ENCODE assay signal across 13 cellular contexts in the genomic region with DNA sequence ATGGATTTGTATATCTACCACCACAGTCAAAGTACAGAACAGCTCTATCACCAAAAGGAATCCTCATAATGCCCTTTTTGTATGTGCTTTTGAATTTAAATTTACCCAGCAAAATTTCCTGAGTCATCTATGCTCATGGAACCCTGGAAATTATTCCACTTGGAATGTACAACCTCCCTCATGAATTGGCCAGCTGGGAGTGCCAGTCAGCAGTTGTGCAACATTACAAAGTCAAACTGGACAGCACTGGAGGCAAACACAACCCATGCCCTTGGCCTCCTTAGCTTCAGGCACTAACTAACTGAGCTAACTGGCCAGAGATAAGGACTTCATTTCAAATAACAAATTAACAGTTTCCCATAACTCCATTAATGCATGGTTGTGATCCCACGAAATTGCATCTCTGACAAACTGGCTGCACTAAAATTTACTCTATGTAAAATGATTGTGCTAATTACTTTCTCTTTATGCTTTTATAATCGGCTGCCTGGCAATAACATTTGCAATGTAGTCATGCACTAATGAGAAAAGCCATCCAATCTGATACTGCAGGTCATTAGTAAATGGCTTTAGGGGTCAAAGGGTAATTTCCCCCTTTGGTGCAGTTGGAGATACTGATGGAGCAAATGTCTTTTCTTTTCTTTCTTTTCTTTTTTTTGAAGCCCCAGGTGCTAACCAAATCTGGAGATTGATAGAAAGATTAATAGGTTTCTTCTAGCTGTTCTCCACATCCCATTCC.
"Had no signal": no experiment of that assay in that cellular context is flagged by ENCODE, and none has a peak within 500 bp of the region (broad histone marks: within the 10 kb centered on the region; RNA-seq: fewer than 3 reads in every experiment).

No MANE protein-coding gene starts in this region.

- H3K9me3 Mint-ChIP-seq: activated naive CD4-positive, alpha-beta T cell treated with anti-CD3 and anti-CD28 coated beads for 36 hours; activated T-helper 17 cell treated with anti-CD3 and anti-CD28 coated beads, Interleukin-2, amount 50 U/mL, for 72 hours had no signal

- H3K36me3 ChIP-seq: colonic mucosa, gastrocnemius medialis, ovary, tibial artery had no signal

- H3K4me3 Mint-ChIP-seq: activated naive CD4-positive, alpha-beta T cell treated with anti-CD3 and anti-CD28 coated beads for 36 hours; activated T-helper 17 cell treated with anti-CD3 and anti-CD28 coated beads, Interleukin-2, amount 50 U/mL, for 72 hours; memory B cell; stimulated activated memory B cell treated with anti-CD40 and anti-IgM and Interleukin-4, amounts not matched to agents 10 μg/mL and 1 μg/mL and 100 μg/mL, for 72 hours had no signal

- H3K27ac ChIP-seq: colonic mucosa, gastrocnemius medialis, ovary, tibial artery had no signal

- H3K4me3 ChIP-seq: colonic mucosa, gastrocnemius medialis, ovary, tibial artery had no signal

- H3K4me1 Mint-ChIP-seq: activated T-helper 17 cell treated with anti-CD3 and anti-CD28 coated beads, Interleukin-2, amount 50 U/mL, for 72 hours; stimulated activated memory B cell treated with anti-CD40 and anti-IgM and Interleukin-4, amounts not matched to agents 10 μg/mL and 1 μg/mL and 100 μg/mL, for 72 hours had no signal

- H3K36me3 Mint-ChIP-seq: memory B cell; stimulated activated memory B cell treated with anti-CD40 and anti-IgM and Interleukin-4, amounts not matched to agents 10 μg/mL and 1 μg/mL and 100 μg/mL, for 72 hours had no signal

- H3K4me1 ChIP-seq: colonic mucosa, gastrocnemius medialis, tibial artery had no signal

- H3K27ac Mint-ChIP-seq: activated naive CD4-positive, alpha-beta T cell treated with anti-CD3 and anti-CD28 coated beads for 36 hours; activated T-helper 17 cell treated with anti-CD3 and anti-CD28 coated beads, Interleukin-2, amount 50 U/mL, for 72 hours; memory B cell; stimulated activated memory B cell treated with anti-CD40 and anti-IgM and Interleukin-4, amounts not matched to agents 10 μg/mL and 1 μg/mL and 100 μg/mL, for 72 hours had no signal

- H3K27me3 Mint-ChIP-seq: stimulated activated memory B cell treated with anti-CD40 and anti-IgM and Interleukin-4, amounts not matched to agents 10 μg/mL and 1 μg/mL and 100 μg/mL, for 72 hours had no signal

- H3K9me3 ChIP-seq: colonic mucosa, gastrocnemius medialis, ovary, tibial artery had no signal

- ATAC-seq: activated T-helper 17 cell treated with anti-CD3 and anti-CD28 coated beads, Interleukin-2, amount 50 U/mL, for 72 hours; gastrocnemius medialis; stimulated activated memory B cell treated with anti-CD40 and anti-IgM and Interleukin-4, amounts not matched to agents 10 μg/mL and 1 μg/mL and 100 μg/mL, for 72 hours had no signal

- H3K27me3 ChIP-seq: colonic mucosa, gastrocnemius medialis, ovary, tibial artery had no signal

- DNase-seq: activated CD4-positive, alpha-beta T cell treated with anti-CD3 and anti-CD28 coated beads, Interleukin-2, amount 50 U/mL, for 1 hour; activated naive CD4-positive, alpha-beta T cell treated with anti-CD3 and anti-CD28 coated beads for 36 hours; activated T-cell treated with anti-CD3 and anti-CD28 coated beads for 4 hours; caudate nucleus; colonic mucosa; effector CD4-positive, alpha-beta T cell; ovary; stimulated activated CD4-positive, alpha-beta T cell treated with anti-CD3 and anti-CD28 coated beads, Interleukin-1b, Interleukin-23, amount 100 ng/mL, for 48 hours; tibial artery had no signal
